In the genomic region with DNA sequence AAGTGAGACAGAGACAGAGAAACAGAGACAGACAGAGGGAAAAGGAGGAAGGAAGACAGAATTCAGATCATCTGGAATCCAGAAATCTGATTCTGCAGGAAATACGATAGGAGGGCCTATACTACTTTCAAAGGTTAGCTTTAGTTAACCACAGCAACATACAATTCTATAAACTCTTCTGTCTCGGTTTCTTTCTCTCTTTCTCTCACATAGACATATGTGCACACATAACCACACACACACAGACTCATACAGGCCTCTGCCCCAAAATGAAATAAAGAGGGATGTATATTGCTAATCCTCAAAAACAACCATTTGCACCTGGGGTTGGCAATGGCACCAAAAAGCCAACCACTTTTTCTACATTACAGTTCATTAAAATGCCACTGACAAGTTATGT, we compare ENCODE assay signal across 18 cellular contexts.
"Had no signal": no experiment of that assay in that cellular context is flagged by ENCODE, and none has a peak within 500 bp of the region (broad histone marks: within the 10 kb centered on the region; RNA-seq: fewer than 3 reads in every experiment).

No MANE protein-coding gene starts in this region.

- H3K36me3 ChIP-seq: lower lobe of right lung, neutrophil, pancreas, right lobe of liver, tibial nerve, upper lobe of left lung had no signal

- H3K9me3 Mint-ChIP-seq: naive thymus-derived CD8-positive, alpha-beta T cell; neural crest cell; stimulated activated naive B cell treated with anti-CD40 and anti-IgM and Interleukin-4, amounts not matched to agents 10 μg/mL and 1 μg/mL and 100 μg/mL, for 72 hours; stimulated activated naive CD8-positive, alpha-beta T cell treated with anti-CD3 and anti-CD28 coated beads, Interleukin-15, Interleukin-2, amounts not matched to agents 100 ng/mL and 50 ng/mL, for 24 hours had no signal

- H3K4me1 ChIP-seq: lower lobe of right lung, pancreas, right lobe of liver, testis had no signal

- H3K4me3 ChIP-seq: lower lobe of right lung, pancreas, right lobe of liver, testis, tibial nerve, upper lobe of left lung had no signal

- ATAC-seq: left ventricle myocardium superior; lower lobe of right lung; naive thymus-derived CD8-positive, alpha-beta T cell; pancreas; right lobe of liver; stimulated activated naive B cell treated with anti-CD40 and anti-IgM and Interleukin-4, amounts not matched to agents 10 μg/mL and 1 μg/mL and 100 μg/mL, for 72 hours had no signal

- H3K9me3 ChIP-seq: lower lobe of right lung, neutrophil, pancreas, right lobe of liver, testis, tibial nerve, upper lobe of left lung had no signal

- H3K27me3 ChIP-seq: testis, upper lobe of left lung had no signal

- H3K27ac Mint-ChIP-seq: naive thymus-derived CD8-positive, alpha-beta T cell; progenitor cell of endocrine pancreas; stimulated activated naive B cell treated with anti-CD40 and anti-IgM and Interleukin-4, amounts not matched to agents 10 μg/mL and 1 μg/mL and 100 μg/mL, for 72 hours; stimulated activated naive CD8-positive, alpha-beta T cell treated with anti-CD3 and anti-CD28 coated beads, Interleukin-15, Interleukin-2, amounts not matched to agents 100 ng/mL and 50 ng/mL, for 24 hours had no signal

- H3K27ac ChIP-seq: lower lobe of right lung, neutrophil, pancreas, right lobe of liver, testis, tibial nerve, upper lobe of left lung had no signal

- DNase-seq: cortex of kidney; effector CD4-positive, alpha-beta T cell; left ventricle myocardium superior; lower lobe of right lung; naive thymus-derived CD8-positive, alpha-beta T cell; pancreas; right lobe of liver; small intestine; stimulated activated CD4-positive, alpha-beta T cell treated with anti-CD3 and anti-CD28 coated beads, Interleukin-15, amount 100 ng/mL, for 24 hours; stimulated activated CD4-positive, alpha-beta T cell treated with anti-CD3 and anti-CD28 coated beads, Interleukin-2, amount 100 ng/mL, for 48 hours; stimulated activated naive B cell treated with anti-CD40 and anti-IgM and Interleukin-4, amounts not matched to agents 10 μg/mL and 1 μg/mL and 100 μg/mL, for 72 hours; testis; upper lobe of left lung had no signal

- H3K4me3 Mint-ChIP-seq: naive thymus-derived CD8-positive, alpha-beta T cell; neural crest cell; stimulated activated naive B cell treated with anti-CD40 and anti-IgM and Interleukin-4, amounts not matched to agents 10 μg/mL and 1 μg/mL and 100 μg/mL, for 72 hours; stimulated activated naive CD8-positive, alpha-beta T cell treated with anti-CD3 and anti-CD28 coated beads, Interleukin-15, Interleukin-2, amounts not matched to agents 100 ng/mL and 50 ng/mL, for 24 hours had no signal
